Comparison of ENCODE assay signal across 10 cellular contexts in genomic region chr11:6576471-6577373, GRCh38. TPM values are rescaled to one million over a fixed set of nuclear protein-coding genes. Genes with fewer than 3 reads are reported as not detected.
DNase-seq lines count a peak whose midpoint lies in the region; ATAC-seq and TF ChIP-seq lines count a peak whose summit lies in the region.
"Had no signal": no experiment of that assay in that cellular context is flagged by ENCODE, and none has a peak within 500 bp of the region (broad histone marks: within the 10 kb centered on the region; RNA-seq: fewer than 3 reads in every experiment).

No MANE protein-coding gene starts in this region.

- H3K36me3 Mint-ChIP-seq in naive thymus-derived CD4-positive, alpha-beta T cell = peaks cover 5 to 36% (median 27%) of the 10 kb centered on the region in 5 donors

- no peaks in the 10 kb centered on the region for H3K9me3 ChIP-seq in naive thymus-derived CD4-positive, alpha-beta T cell (ENCODE audit: control insufficient read depth in 2 of 3, low read length in 3 of 3)

- H3K9me3 Mint-ChIP-seq in naive thymus-derived CD4-positive, alpha-beta T cell = peaks cover 0 to 5% (median 0%) of the 10 kb centered on the region in 11 donors
- H3K9me3 Mint-ChIP-seq in stimulated activated naive CD8-positive, alpha-beta T cell treated with anti-CD3 and anti-CD28 coated beads, Interleukin-15, amount 100 ng/mL, for 72 hours = no peaks in the 10 kb centered on the region
- H3K9me3 Mint-ChIP-seq: memory B cell had no signal

- ATAC-seq in naive thymus-derived CD4-positive, alpha-beta T cell = no peak
- no peak for ATAC-seq in GM21786 (IDR thresholded peaks at IDR 0.05; ENCODE audit: unreplicated experiment)
- no peak for ATAC-seq in stimulated activated naive CD8-positive, alpha-beta T cell treated with anti-CD3 and anti-CD28 coated beads, Interleukin-15, amount 100 ng/mL, for 72 hours

- POLR2A ChIA-PET in naive thymus-derived CD4-positive, alpha-beta T cell (lab: Charles Lee) = no interaction called here

- peak overlapping the region in 1 of 9 donors; percentile 2 for H3K27ac Mint-ChIP-seq in naive thymus-derived CD4-positive, alpha-beta T cell
- H3K27ac Mint-ChIP-seq in stimulated activated naive CD8-positive, alpha-beta T cell treated with anti-CD3 and anti-CD28 coated beads, Interleukin-15, amount 100 ng/mL, for 72 hours = no peak overlapping the region
- H3K27ac Mint-ChIP-seq: memory B cell had no signal

- H3K36me3 ChIP-seq in naive thymus-derived CD4-positive, alpha-beta T cell (ENCODE audit: control insufficient read depth in 2 of 3, insufficient read depth in 3 of 3, low read length in 3 of 3) = no peaks in the 10 kb centered on the region

- no peak overlapping the region for H3K4me3 Mint-ChIP-seq in naive thymus-derived CD4-positive, alpha-beta T cell
- no peak overlapping the region for H3K4me3 Mint-ChIP-seq in stimulated activated naive CD8-positive, alpha-beta T cell treated with anti-CD3 and anti-CD28 coated beads, Interleukin-15, amount 100 ng/mL, for 72 hours
- H3K4me3 Mint-ChIP-seq: memory B cell had no signal

- no peaks in the 10 kb centered on the region for H3K4me1 ChIP-seq in naive thymus-derived CD4-positive, alpha-beta T cell (ENCODE audit: control insufficient read depth in 2 of 2, insufficient read depth in 2 of 2, low read length in 2 of 2)

- no peaks in the 10 kb centered on the region for H3K27me3 ChIP-seq in naive thymus-derived CD4-positive, alpha-beta T cell (ENCODE audit: control insufficient read depth in 2 of 2, insufficient read depth in 2 of 2, low read length in 2 of 2)

- no peak overlapping the region for H3K4me3 ChIP-seq in cardiac fibroblast (replicated peaks in 1 of 2; ENCODE audit: low read depth in 2 of 2, low read length in 2 of 2)
- H3K4me3 ChIP-seq in naive thymus-derived CD4-positive, alpha-beta T cell (ENCODE audit: low read length) = no peak overlapping the region

- no peak overlapping the region for H3K27ac ChIP-seq in naive thymus-derived CD4-positive, alpha-beta T cell (ENCODE audit: low read depth, low read length)

- no peaks in the 10 kb centered on the region for H3K27me3 Mint-ChIP-seq in naive thymus-derived CD4-positive, alpha-beta T cell
- H3K27me3 Mint-ChIP-seq in stimulated activated naive CD8-positive, alpha-beta T cell treated with anti-CD3 and anti-CD28 coated beads, Interleukin-15, amount 100 ng/mL, for 72 hours = no peaks in the 10 kb centered on the region
- H3K27me3 Mint-ChIP-seq: memory B cell had no signal

- DNase-seq in AG09319 (ENCODE audit: extremely low read depth, low read depth) (peak; percentile 52), NCI-H1105 (lab: John Stamatoyannopoulos, UW) (peak; percentile 78), cardiac fibroblast (ENCODE audit: low read depth in 2 of 2) (peak; percentile 57 to 85), medulla oblongata (ENCODE audit: extremely low spot score) (peak; percentile 98), mucosa of gallbladder (ENCODE audit: low spot score) (no peak)
- DNase-seq in naive thymus-derived CD4-positive, alpha-beta T cell = no peak
- no peak for DNase-seq in stimulated activated naive CD8-positive, alpha-beta T cell treated with anti-CD3 and anti-CD28 coated beads, Interleukin-15, amount 100 ng/mL, for 72 hours
- DNase-seq: DMS53 had no signal

- peaks cover 0 to 12% (median 4%) of the 10 kb centered on the region in 7 donors for H3K4me1 Mint-ChIP-seq in naive thymus-derived CD4-positive, alpha-beta T cell
- no peaks in the 10 kb centered on the region for H3K4me1 Mint-ChIP-seq in stimulated activated naive CD8-positive, alpha-beta T cell treated with anti-CD3 and anti-CD28 coated beads, Interleukin-15, amount 100 ng/mL, for 72 hours

- TF ChIP-seq CTCF in AG09319 (IDR thresholded peaks at IDR 0.05; ENCODE audit: low read depth, low read length) (peak; percentile 14), cardiac fibroblast (IDR thresholded peaks at IDR 0.05; ENCODE audit: low read depth, low read length) (no peak)

- intact Hi-C loops in naive thymus-derived CD4-positive, alpha-beta T cell (cut with micrococcal nuclease) = no loop called here

- CTCF ChIA-PET in naive thymus-derived CD4-positive, alpha-beta T cell (lab: Charles Lee) = no interaction called here

RNA-seq across cellular contexts. Expression of gene RRP8, which starts 26.7 kb away (rescaled TPM):
- total RNA-seq in naive thymus-derived CD4-positive, alpha-beta T cell = 10 to 100 TPM; 21.4 to 37.9 (median 27.9) TPM
- polyA plus RNA-seq in naive thymus-derived CD4-positive, alpha-beta T cell = 10 to 100 TPM; 17.2 to 29.1 TPM
- total RNA-seq in mucosa of gallbladder = 25.8 TPM

RNA-seq across cellular contexts. Expression of gene ILK, which starts 26.9 kb away (rescaled TPM):
- 100 to 1,000 TPM in 1 of 5 experiments, 10 to 100 TPM in 4; 34.4 to 165 (median 89.6) TPM for total RNA-seq in naive thymus-derived CD4-positive, alpha-beta T cell
- polyA plus RNA-seq in naive thymus-derived CD4-positive, alpha-beta T cell = 10 to 100 TPM; 67.8 to 79.7 TPM
- 261 TPM for total RNA-seq in mucosa of gallbladder

RNA-seq across cellular contexts. Expression of gene TAF10, which starts 35.3 kb away (rescaled TPM):
- total RNA-seq in naive thymus-derived CD4-positive, alpha-beta T cell = 100 to 1,000 TPM; 116 to 135 (median 128) TPM
- polyA plus RNA-seq in naive thymus-derived CD4-positive, alpha-beta T cell = 100 to 1,000 TPM; 210 to 247 TPM
- 142 TPM for total RNA-seq in mucosa of gallbladder

RNA-seq across cellular contexts. Expression of gene TPP1, which starts 42.5 kb away (rescaled TPM):
- 100 to 1,000 TPM in 3 of 5 experiments, 10 to 100 TPM in 2; 49.9 to 160 (median 134) TPM for total RNA-seq in naive thymus-derived CD4-positive, alpha-beta T cell
- polyA plus RNA-seq in naive thymus-derived CD4-positive, alpha-beta T cell = 100 to 1,000 TPM in 1 of 2 donors, 10 to 100 TPM in 1; 91.6 to 116 TPM
- 161 TPM for total RNA-seq in mucosa of gallbladder

Comparison
In these comparisons a context has a peak if more than half of its experiments do, and no peak if none do; other contexts are left out.
1. DNase-seq: peak in AG09319 (single experiment), NCI-H1105 (single experiment), cardiac fibroblast (2 of 2) and medulla oblongata (single experiment); none in naive thymus-derived CD4-positive, alpha-beta T cell (0 of 9), stimulated activated naive CD8-positive, alpha-beta T cell treated with anti-CD3 and anti-CD28 coated beads, Interleukin-15, amount 100 ng/mL, for 72 hours (0 of 2) and mucosa of gallbladder (single experiment).